ENCODE assay signal across 38 cellular contexts in genomic region chr2:73811878-73812277, GRCh38. TPM values are rescaled to one million over a fixed set of nuclear protein-coding genes. Genes with fewer than 3 reads are reported as not detected.
"Had no signal": no experiment of that assay in that cellular context is flagged by ENCODE, and none has a peak within 500 bp of the region (broad histone marks: within the 10 kb centered on the region; RNA-seq: fewer than 3 reads in every experiment).

No MANE protein-coding gene starts in this region.

- H3K4me3 ChIP-seq: adrenal gland, ascending aorta, body of pancreas, breast epithelium, cardiac muscle cell had no signal

- FAIRE-seq: astrocyte, bronchial epithelial cell had no signal

- H3K27me3 ChIP-seq: adrenal gland, ascending aorta, body of pancreas had no signal

- ATAC-seq: activated naive CD4-positive, alpha-beta T cell treated with anti-CD3 and anti-CD28 coated beads, Interleukin-2, amount 50 U/mL, for 72 hours; activated naive CD8-positive, alpha-beta T cell treated with anti-CD3 and anti-CD28 coated beads, Interleukin-2, amount 50 U/mL, for 24 hours; activated T-cell treated with anti-CD3 and anti-CD28 coated beads, Interleukin-2, amount 50 U/mL, for 4 hours; activated T-cell treated with anti-CD3 and anti-CD28 coated beads, Interleukin-2, amount 50 U/mL, for 72 hours; activated T-helper 17 cell treated with anti-CD3 and anti-CD28 coated beads, Interleukin-2, amount 50 U/mL, for 72 hours; body of pancreas had no signal

- H3K36me3 ChIP-seq: adrenal gland, ascending aorta, brain microvascular endothelial cell, breast epithelium, cardiac muscle cell had no signal

- DNase-seq: activated effector memory CD4-positive, alpha-beta T cell treated with anti-CD3 and anti-CD28 coated beads, Interleukin-2, amount 50 U/mL, for 16 hours; activated effector memory CD4-positive, alpha-beta T cell treated with Interleukin-2 at 50 U/mL for 16 hours; activated gamma-delta T cell; activated gamma-delta T cell treated with Interleukin-2 at 50 U/mL for 16 hours; activated naive CD4-positive, alpha-beta T cell; activated naive CD4-positive, alpha-beta T cell treated with anti-CD3 and anti-CD28 coated beads for 36 hours; activated naive CD4-positive, alpha-beta T cell treated with anti-CD3 and anti-CD28 coated beads, Interleukin-2, amount 10 ng/mL, durations not matched to agents 7 days and 5 days; activated naive CD4-positive, alpha-beta T cell treated with anti-CD3 and anti-CD28 coated beads, Interleukin-2, amount 50 U/mL, for 16 hours; activated naive CD4-positive, alpha-beta T cell treated with Interleukin-2 at 50 U/mL for 16 hours; activated naive CD8-positive, alpha-beta T cell treated with anti-CD3 and anti-CD28 coated beads for 36 hours; activated naive CD8-positive, alpha-beta T cell treated with anti-CD3 and anti-CD28 coated beads, Interleukin-2, amount 10 ng/mL, durations not matched to agents 7 days and 5 days; activated naive CD8-positive, alpha-beta T cell treated with anti-CD3 and anti-CD28 coated beads, Interleukin-2, amount 50 U/mL, for 24 hours; activated T-cell treated with anti-CD3 and anti-CD28 coated beads, Interleukin-2, amount 50 U/mL, for 4 hours; activated T-cell treated with anti-CD3 and anti-CD28 coated beads, Interleukin-2, amount 50 U/mL, for 48 hours; activated T-cell treated with anti-CD3 and anti-CD28 coated beads, Interleukin-2, amount 50 U/mL, for 72 hours; adrenal gland; amniotic stem cell; amygdala; anterior cingulate cortex; aorta; body of pancreas; brain microvascular endothelial cell; caudate nucleus; central memory CD4-positive, alpha-beta T cell; cerebellar nuclear complex had no signal

- H3K27ac ChIP-seq: adrenal gland, ascending aorta, body of pancreas, brain microvascular endothelial cell, breast epithelium, cardiac muscle cell had no signal

- H3K4me1 ChIP-seq: adrenal gland, ascending aorta, breast epithelium had no signal

- H3K9me3 ChIP-seq: adrenal gland, ascending aorta, body of pancreas, breast epithelium had no signal

RNA-seq across cellular contexts. Expression of gene C2orf78, which starts 27.9 kb away (rescaled TPM):
- total RNA-seq: activated naive CD4-positive, alpha-beta T cell treated with anti-CD3 and anti-CD28 coated beads for 36 hours; activated naive CD4-positive, alpha-beta T cell treated with anti-CD3 and anti-CD28 coated beads, Interleukin-2, amount 50 U/mL, for 72 hours; activated naive CD8-positive, alpha-beta T cell treated with anti-CD3 and anti-CD28 coated beads for 36 hours; activated naive CD8-positive, alpha-beta T cell treated with anti-CD3 and anti-CD28 coated beads, Interleukin-2, amount 10 ng/mL, durations not matched to agents 7 days and 5 days; activated T-cell treated with anti-CD3 and anti-CD28 coated beads, Interleukin-2, amount 50 U/mL, for 4 hours; activated T-cell treated with anti-CD3 and anti-CD28 coated beads, Interleukin-2, amount 50 U/mL, for 72 hours; activated T-helper 1 cell treated with anti-CD3 and anti-CD28 coated beads, Interleukin-12 subunit alpha, Interleukin-12 subunit beta, Interleukin-2, Interleukin-4 antibody, amounts not matched to agents 30 ng/mL and 10 ng/mL and 1 ng/mL, durations not matched to agents 14 hours and 24 hours and 36 hours; activated T-helper 2 cell treated with anti-CD3 and anti-CD28 coated beads, Interferon-gamma antibody, Interleukin-2, Interleukin-4, amounts not matched to agents 10 μg/mL and 5 μg/mL and 100 μg/mL, durations not matched to agents 14 hours and 24 hours and 36 hours; adrenal gland; aorta; ascending aorta; astrocyte; body of pancreas; breast epithelium; bronchial epithelial cell; cardiac septum; cerebellum; chondrocyte had no signal
- polyA plus RNA-seq: adipose tissue, aorta, cardiac muscle cell had no signal
